In the genomic region with DNA sequence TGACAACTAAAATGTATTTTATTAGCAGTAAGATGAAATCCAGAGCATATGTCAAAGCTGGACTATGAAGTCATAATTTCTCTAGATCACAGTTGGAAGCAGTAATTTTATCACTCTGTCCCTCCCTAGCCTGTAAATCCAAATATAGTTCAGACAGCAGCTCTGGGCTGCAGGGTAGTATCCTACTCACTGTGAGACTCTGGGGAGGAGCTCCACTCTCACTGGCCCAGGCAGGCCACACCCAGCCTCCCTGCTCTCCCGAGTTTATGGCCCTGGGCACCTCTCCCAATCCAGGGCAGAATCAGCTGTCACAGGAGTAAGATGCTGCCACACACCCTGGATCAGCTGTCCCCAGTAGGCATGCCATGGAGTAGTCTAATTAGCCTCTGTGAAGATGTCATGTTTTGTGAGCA, we compare ENCODE assay signal across 1 cellular context.
TF ChIP-seq lines count a peak whose summit lies in the region.

No MANE protein-coding gene starts in this region.

TF ChIP-seq in WTC11, 78 proteins besides CTCF, POLR2A, EP300 and RAD21 (continued from another document):
- no peak for TF ChIP-seq ARID4B (CRISPR knock-in tag; IDR thresholded peaks at IDR 0.05; ENCODE audit: borderline replicate concordance)
- no peak for TF ChIP-seq RORB (CRISPR knock-in tag; IDR thresholded peaks at IDR 0.05)
- TF ChIP-seq ETV6 (CRISPR knock-in tag; IDR thresholded peaks at IDR 0.05): no peak
- no peak for TF ChIP-seq PRRX2 (CRISPR knock-in tag; IDR thresholded peaks at IDR 0.05)
- TF ChIP-seq SMAD4 (CRISPR knock-in tag; IDR thresholded peaks at IDR 0.05): no peak
- TF ChIP-seq, protein P1, sequence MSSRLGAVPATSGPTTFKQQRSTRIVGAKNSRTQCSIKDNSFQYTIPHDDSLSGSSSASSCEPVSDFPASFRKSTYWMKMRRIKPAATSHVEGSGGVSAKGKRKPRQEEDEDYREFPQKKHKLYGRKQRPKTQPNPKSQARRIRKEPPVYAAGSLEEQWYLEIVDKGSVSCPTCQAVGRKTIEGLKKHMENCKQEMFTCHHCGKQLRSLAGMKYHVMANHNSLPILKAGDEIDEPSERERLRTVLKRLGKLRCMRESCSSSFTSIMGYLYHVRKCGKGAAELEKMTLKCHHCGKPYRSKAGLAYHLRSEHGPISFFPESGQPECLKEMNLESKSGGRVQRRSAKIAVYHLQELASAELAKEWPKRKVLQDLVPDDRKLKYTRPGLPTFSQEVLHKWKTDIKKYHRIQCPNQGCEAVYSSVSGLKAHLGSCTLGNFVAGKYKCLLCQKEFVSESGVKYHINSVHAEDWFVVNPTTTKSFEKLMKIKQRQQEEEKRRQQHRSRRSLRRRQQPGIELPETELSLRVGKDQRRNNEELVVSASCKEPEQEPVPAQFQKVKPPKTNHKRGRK (CRISPR knock-in tag; IDR thresholded peaks at IDR 0.05; ENCODE audit: borderline replicate concordance): no peak
- TF ChIP-seq, protein P2, sequence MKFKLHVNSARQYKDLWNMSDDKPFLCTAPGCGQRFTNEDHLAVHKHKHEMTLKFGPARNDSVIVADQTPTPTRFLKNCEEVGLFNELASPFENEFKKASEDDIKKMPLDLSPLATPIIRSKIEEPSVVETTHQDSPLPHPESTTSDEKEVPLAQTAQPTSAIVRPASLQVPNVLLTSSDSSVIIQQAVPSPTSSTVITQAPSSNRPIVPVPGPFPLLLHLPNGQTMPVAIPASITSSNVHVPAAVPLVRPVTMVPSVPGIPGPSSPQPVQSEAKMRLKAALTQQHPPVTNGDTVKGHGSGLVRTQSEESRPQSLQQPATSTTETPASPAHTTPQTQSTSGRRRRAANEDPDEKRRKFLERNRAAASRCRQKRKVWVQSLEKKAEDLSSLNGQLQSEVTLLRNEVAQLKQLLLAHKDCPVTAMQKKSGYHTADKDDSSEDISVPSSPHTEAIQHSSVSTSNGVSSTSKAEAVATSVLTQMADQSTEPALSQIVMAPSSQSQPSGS (CRISPR knock-in tag; IDR thresholded peaks at IDR 0.05; ENCODE audit: borderline replicate concordance, low read depth): no peak
- no peak for TF ChIP-seq TCF7 (CRISPR knock-in tag; IDR thresholded peaks at IDR 0.05; ENCODE audit: low read depth)
- TF ChIP-seq ATF3 (CRISPR knock-in tag; conservative IDR thresholded peaks at IDR 0.05): no peak
- TF ChIP-seq, protein P3, sequence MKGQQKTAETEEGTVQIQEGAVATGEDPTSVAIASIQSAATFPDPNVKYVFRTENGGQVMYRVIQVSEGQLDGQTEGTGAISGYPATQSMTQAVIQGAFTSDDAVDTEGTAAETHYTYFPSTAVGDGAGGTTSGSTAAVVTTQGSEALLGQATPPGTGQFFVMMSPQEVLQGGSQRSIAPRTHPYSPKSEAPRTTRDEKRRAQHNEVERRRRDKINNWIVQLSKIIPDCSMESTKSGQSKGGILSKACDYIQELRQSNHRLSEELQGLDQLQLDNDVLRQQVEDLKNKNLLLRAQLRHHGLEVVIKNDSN (CRISPR knock-in tag; IDR thresholded peaks at IDR 0.05): no peak
